Comparison of ENCODE assay signal across 1 cellular context in genomic region chr11:9461760-9462134, GRCh38.
TF ChIP-seq lines count a peak whose summit lies in the region.

No MANE protein-coding gene starts in this region.

TF ChIP-seq in GM12878, 131 proteins besides CTCF, POLR2A, EP300 and RAD21 (continued from another document):
- TF ChIP-seq, protein P1, sequence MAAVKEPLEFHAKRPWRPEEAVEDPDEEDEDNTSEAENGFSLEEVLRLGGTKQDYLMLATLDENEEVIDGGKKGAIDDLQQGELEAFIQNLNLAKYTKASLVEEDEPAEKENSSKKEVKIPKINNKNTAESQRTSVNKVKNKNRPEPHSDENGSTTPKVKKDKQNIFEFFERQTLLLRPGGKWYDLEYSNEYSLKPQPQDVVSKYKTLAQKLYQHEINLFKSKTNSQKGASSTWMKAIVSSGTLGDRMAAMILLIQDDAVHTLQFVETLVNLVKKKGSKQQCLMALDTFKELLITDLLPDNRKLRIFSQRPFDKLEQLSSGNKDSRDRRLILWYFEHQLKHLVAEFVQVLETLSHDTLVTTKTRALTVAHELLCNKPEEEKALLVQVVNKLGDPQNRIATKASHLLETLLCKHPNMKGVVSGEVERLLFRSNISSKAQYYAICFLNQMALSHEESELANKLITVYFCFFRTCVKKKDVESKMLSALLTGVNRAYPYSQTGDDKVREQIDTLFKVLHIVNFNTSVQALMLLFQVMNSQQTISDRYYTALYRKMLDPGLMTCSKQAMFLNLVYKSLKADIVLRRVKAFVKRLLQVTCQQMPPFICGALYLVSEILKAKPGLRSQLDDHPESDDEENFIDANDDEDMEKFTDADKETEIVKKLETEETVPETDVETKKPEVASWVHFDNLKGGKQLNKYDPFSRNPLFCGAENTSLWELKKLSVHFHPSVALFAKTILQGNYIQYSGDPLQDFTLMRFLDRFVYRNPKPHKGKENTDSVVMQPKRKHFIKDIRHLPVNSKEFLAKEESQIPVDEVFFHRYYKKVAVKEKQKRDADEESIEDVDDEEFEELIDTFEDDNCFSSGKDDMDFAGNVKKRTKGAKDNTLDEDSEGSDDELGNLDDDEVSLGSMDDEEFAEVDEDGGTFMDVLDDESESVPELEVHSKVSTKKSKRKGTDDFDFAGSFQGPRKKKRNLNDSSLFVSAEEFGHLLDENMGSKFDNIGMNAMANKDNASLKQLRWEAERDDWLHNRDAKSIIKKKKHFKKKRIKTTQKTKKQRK (IDR thresholded peaks at IDR 0.05; ENCODE audit: low read depth, low read length): no peak
- no peak for TF ChIP-seq HSF1 (IDR thresholded peaks at IDR 0.05; ENCODE audit: low read depth, low read length)
